Comparison of ENCODE assay signal across 28 cellular contexts in genomic region chr6:145189836-145190235, GRCh38.
DNase-seq lines count a peak whose midpoint lies in the region; ATAC-seq and TF ChIP-seq lines count a peak whose summit lies in the region.
"Had no signal": no experiment of that assay in that cellular context is flagged by ENCODE, and none has a peak within 500 bp of the region (broad histone marks: within the 10 kb centered on the region; RNA-seq: fewer than 3 reads in every experiment).

No MANE protein-coding gene starts in this region.

- no peaks in the 10 kb centered on the region for H3K9me3 Mint-ChIP-seq in stimulated activated naive B cell treated with anti-CD40 and anti-IgM and Interleukin-4, amounts not matched to agents 10 μg/mL and 1 μg/mL and 100 μg/mL, for 72 hours
- H3K9me3 Mint-ChIP-seq in natural killer cell (no peaks in the 10 kb centered on the region), osteocyte (ENCODE audit: unreplicated experiment) (peaks cover 5% of the 10 kb centered on the region)
- H3K9me3 Mint-ChIP-seq: activated naive CD8-positive, alpha-beta T cell treated with anti-CD3 and anti-CD28 coated beads, Interleukin-2, amount 50 U/mL, for 24 hours; activated T-cell treated with anti-CD3 and anti-CD28 coated beads, Interleukin-2, amount 50 U/mL, for 72 hours; CD4-positive, alpha-beta memory T cell; immature natural killer cell; T-helper 1 cell treated with Interleukin-12 subunit alpha and Interleukin-12 subunit beta and Interleukin-4 antibody, amounts not matched to agents 30 μg/mL and 1 μg/mL, for 36 hours had no signal

- no peaks in the 10 kb centered on the region for H3K36me3 Mint-ChIP-seq in stimulated activated naive B cell treated with anti-CD40 and anti-IgM and Interleukin-4, amounts not matched to agents 10 μg/mL and 1 μg/mL and 100 μg/mL, for 72 hours
- H3K36me3 Mint-ChIP-seq in natural killer cell (no peaks in the 10 kb centered on the region), osteocyte (ENCODE audit: unreplicated experiment) (no peaks in the 10 kb centered on the region)
- H3K36me3 Mint-ChIP-seq: activated CD8-positive, alpha-beta memory T cell treated with anti-CD3 and anti-CD28 coated beads, Interleukin-2, amount 10 ng/mL, durations not matched to agents 7 days and 5 days; CD4-positive, alpha-beta memory T cell; immature natural killer cell had no signal

- no peak for ATAC-seq in stimulated activated naive B cell treated with anti-CD40 and anti-IgM and Interleukin-4, amounts not matched to agents 10 μg/mL and 1 μg/mL and 100 μg/mL, for 72 hours (replicated peaks)
- no peak for ATAC-seq in natural killer cell
- ATAC-seq: activated CD8-positive, alpha-beta memory T cell treated with anti-CD3 and anti-CD28 coated beads, Interleukin-2, amount 10 ng/mL, durations not matched to agents 7 days and 5 days; activated naive CD8-positive, alpha-beta T cell treated with anti-CD3 and anti-CD28 coated beads, Interleukin-2, amount 50 U/mL, for 24 hours; activated T-cell treated with anti-CD3 and anti-CD28 coated beads, Interleukin-2, amount 50 U/mL, for 72 hours; K562; left cardiac atrium; SK-N-SH treated with all-trans-retinoic acid at 6 μM for 48 hours; stimulated activated naive CD8-positive, alpha-beta T cell treated with anti-CD3 and anti-CD28 coated beads, Interleukin-15, Interleukin-2, amounts not matched to agents 100 U/mL and 50 U/mL, for 24 hours had no signal

- no peaks in the 10 kb centered on the region for H3K27me3 Mint-ChIP-seq in stimulated activated naive B cell treated with anti-CD40 and anti-IgM and Interleukin-4, amounts not matched to agents 10 μg/mL and 1 μg/mL and 100 μg/mL, for 72 hours
- H3K27me3 Mint-ChIP-seq in natural killer cell (ENCODE audit: low read depth in 2 of 2) (no peaks in the 10 kb centered on the region), osteocyte (ENCODE audit: unreplicated experiment) (no peaks in the 10 kb centered on the region)
- H3K27me3 Mint-ChIP-seq: activated naive CD8-positive, alpha-beta T cell treated with anti-CD3 and anti-CD28 coated beads, Interleukin-2, amount 50 U/mL, for 24 hours; CD4-positive, alpha-beta memory T cell had no signal

- no peaks in the 10 kb centered on the region for H3K4me1 Mint-ChIP-seq in stimulated activated naive B cell treated with anti-CD40 and anti-IgM and Interleukin-4, amounts not matched to agents 10 μg/mL and 1 μg/mL and 100 μg/mL, for 72 hours
- H3K4me1 Mint-ChIP-seq in natural killer cell (no peaks in the 10 kb centered on the region), osteocyte (ENCODE audit: unreplicated experiment) (no peaks in the 10 kb centered on the region)
- H3K4me1 Mint-ChIP-seq: activated CD8-positive, alpha-beta memory T cell treated with anti-CD3 and anti-CD28 coated beads, Interleukin-2, amount 10 ng/mL, durations not matched to agents 7 days and 5 days; activated naive CD8-positive, alpha-beta T cell treated with anti-CD3 and anti-CD28 coated beads, Interleukin-2, amount 50 U/mL, for 24 hours; CD4-positive, alpha-beta memory T cell; immature natural killer cell; nephron progenitor cell had no signal

- H3K4me3 Mint-ChIP-seq in stimulated activated naive B cell treated with anti-CD40 and anti-IgM and Interleukin-4, amounts not matched to agents 10 μg/mL and 1 μg/mL and 100 μg/mL, for 72 hours = no peak overlapping the region
- H3K4me3 Mint-ChIP-seq in natural killer cell (no peak overlapping the region), osteocyte (ENCODE audit: unreplicated experiment) (no peak overlapping the region)
- H3K4me3 Mint-ChIP-seq: activated CD8-positive, alpha-beta memory T cell treated with anti-CD3 and anti-CD28 coated beads, Interleukin-2, amount 10 ng/mL, durations not matched to agents 7 days and 5 days; activated naive CD8-positive, alpha-beta T cell treated with anti-CD3 and anti-CD28 coated beads, Interleukin-2, amount 50 U/mL, for 24 hours; activated T-cell treated with anti-CD3 and anti-CD28 coated beads, Interleukin-2, amount 50 U/mL, for 72 hours; CD4-positive, alpha-beta memory T cell; immature natural killer cell; nephron progenitor cell; T-helper 1 cell treated with Interleukin-12 subunit alpha and Interleukin-12 subunit beta and Interleukin-4 antibody, amounts not matched to agents 30 μg/mL and 1 μg/mL, for 36 hours had no signal

- TF ChIP-seq CTCF in natural killer cell (IDR thresholded peaks at IDR 0.05) (no peak), osteocyte (IDR thresholded peaks at IDR 0.05) (no peak)

- intact Hi-C loops in natural killer cell (cut with micrococcal nuclease) = no loop called here

- DNase-seq in SIG-M5 treated with dmso at 0.1 percent for 504 hours (lab: John Stamatoyannopoulos, UW; ENCODE audit: unreplicated experiment) = peak; percentile 28
- DNase-seq in SIG-M5 (lab: John Stamatoyannopoulos, UW) = no peak
- DNase-seq in NCI-H146 (lab: John Stamatoyannopoulos, UW) = peak; percentile 93
- DNase-seq in NCI-H774 (lab: John Stamatoyannopoulos, UW) = peak; percentile 71
- DNase-seq in stimulated activated naive B cell treated with anti-CD40 and anti-IgM and Interleukin-4, amounts not matched to agents 10 μg/mL and 1 μg/mL and 100 μg/mL, for 72 hours = no peak
- no peak for DNase-seq in natural killer cell
- no peak for DNase-seq in CD1c-positive myeloid dendritic cell (ENCODE audit: extremely low spot score)
- DNase-seq in osteocyte (ENCODE audit: extremely low spot score, unreplicated experiment) = no peak
- DNase-seq: activated CD8-positive, alpha-beta memory T cell treated with anti-CD3 and anti-CD28 coated beads, Interleukin-2, amount 10 ng/mL, durations not matched to agents 7 days and 5 days; activated naive CD4-positive, alpha-beta T cell; activated naive CD8-positive, alpha-beta T cell treated with anti-CD3 and anti-CD28 coated beads, Interleukin-2, amount 50 U/mL, for 24 hours; activated T-cell treated with anti-CD3 and anti-CD28 coated beads, Interleukin-2, amount 50 U/mL, for 72 hours; CD4-positive, alpha-beta memory T cell; effector memory CD4-positive, alpha-beta T cell; GM23248; immature natural killer cell; left cardiac atrium; MG63; NCI-H187; NCI-H226; nephron progenitor cell; OCI-M1; retina; stimulated activated naive CD8-positive, alpha-beta T cell treated with anti-CD3 and anti-CD28 coated beads, Interleukin-15, Interleukin-2, amounts not matched to agents 100 U/mL and 50 U/mL, for 24 hours; testis had no signal

- H3K27ac Mint-ChIP-seq in stimulated activated naive B cell treated with anti-CD40 and anti-IgM and Interleukin-4, amounts not matched to agents 10 μg/mL and 1 μg/mL and 100 μg/mL, for 72 hours = no peak overlapping the region
- H3K27ac Mint-ChIP-seq in natural killer cell = no peak overlapping the region
- no peak overlapping the region for H3K27ac Mint-ChIP-seq in osteocyte (ENCODE audit: unreplicated experiment)
- H3K27ac Mint-ChIP-seq: activated CD8-positive, alpha-beta memory T cell treated with anti-CD3 and anti-CD28 coated beads, Interleukin-2, amount 10 ng/mL, durations not matched to agents 7 days and 5 days; activated naive CD8-positive, alpha-beta T cell treated with anti-CD3 and anti-CD28 coated beads, Interleukin-2, amount 50 U/mL, for 24 hours; activated T-cell treated with anti-CD3 and anti-CD28 coated beads, Interleukin-2, amount 50 U/mL, for 72 hours; CD4-positive, alpha-beta memory T cell; immature natural killer cell; nephron progenitor cell; T-helper 1 cell treated with Interleukin-12 subunit alpha and Interleukin-12 subunit beta and Interleukin-4 antibody, amounts not matched to agents 30 μg/mL and 1 μg/mL, for 36 hours had no signal

Comparison
In these comparisons a context has a peak if more than half of its experiments do, and no peak if none do; other contexts are left out.
1. DNase-seq: peak in SIG-M5 treated with dmso at 0.1 percent for 504 hours (single experiment), NCI-H146 (single experiment) and NCI-H774 (single experiment); none in SIG-M5 (single experiment), stimulated activated naive B cell treated with anti-CD40 and anti-IgM and Interleukin-4, amounts not matched to agents 10 μg/mL and 1 μg/mL and 100 μg/mL, for 72 hours (single experiment), natural killer cell (single experiment), CD1c-positive myeloid dendritic cell (single experiment) and osteocyte (single experiment).